In genomic region chr20:34532751-34533150, GRCh38 we compare ENCODE assay signal across 1 cellular context.
TF ChIP-seq lines count a peak whose summit lies in the region.

No MANE protein-coding gene starts in this region.

TF ChIP-seq in HepG2, 621 proteins besides CTCF, POLR2A, EP300 and RAD21:
- TF ChIP-seq CREBL2 (CRISPR knock-in tag; IDR thresholded peaks at IDR 0.05; ENCODE audit: borderline replicate concordance), result no peak
- no peak for TF ChIP-seq SPEN (CRISPR knock-in tag; IDR thresholded peaks at IDR 0.05; ENCODE audit: low read depth)
- TF ChIP-seq, protein P1, sequence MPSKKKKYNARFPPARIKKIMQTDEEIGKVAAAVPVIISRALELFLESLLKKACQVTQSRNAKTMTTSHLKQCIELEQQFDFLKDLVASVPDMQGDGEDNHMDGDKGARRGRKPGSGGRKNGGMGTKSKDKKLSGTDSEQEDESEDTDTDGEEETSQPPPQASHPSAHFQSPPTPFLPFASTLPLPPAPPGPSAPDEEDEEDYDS (CRISPR knock-in tag; IDR thresholded peaks at IDR 0.05), result no peak
- no peak for TF ChIP-seq ZNF30 (CRISPR knock-in tag; IDR thresholded peaks at IDR 0.05)
- no peak for TF ChIP-seq SP1 (IDR thresholded peaks at IDR 0.05)
- TF ChIP-seq SP1 (CRISPR knock-in tag; IDR thresholded peaks at IDR 0.05), result no peak
- no peak for TF ChIP-seq TAF15 (IDR thresholded peaks at IDR 0.05; ENCODE audit: low read depth, low read length, poor library complexity, severe bottlenecking)
- TF ChIP-seq MXD3 (CRISPR knock-in tag; IDR thresholded peaks at IDR 0.05), result no peak
- TF ChIP-seq, protein P2, sequence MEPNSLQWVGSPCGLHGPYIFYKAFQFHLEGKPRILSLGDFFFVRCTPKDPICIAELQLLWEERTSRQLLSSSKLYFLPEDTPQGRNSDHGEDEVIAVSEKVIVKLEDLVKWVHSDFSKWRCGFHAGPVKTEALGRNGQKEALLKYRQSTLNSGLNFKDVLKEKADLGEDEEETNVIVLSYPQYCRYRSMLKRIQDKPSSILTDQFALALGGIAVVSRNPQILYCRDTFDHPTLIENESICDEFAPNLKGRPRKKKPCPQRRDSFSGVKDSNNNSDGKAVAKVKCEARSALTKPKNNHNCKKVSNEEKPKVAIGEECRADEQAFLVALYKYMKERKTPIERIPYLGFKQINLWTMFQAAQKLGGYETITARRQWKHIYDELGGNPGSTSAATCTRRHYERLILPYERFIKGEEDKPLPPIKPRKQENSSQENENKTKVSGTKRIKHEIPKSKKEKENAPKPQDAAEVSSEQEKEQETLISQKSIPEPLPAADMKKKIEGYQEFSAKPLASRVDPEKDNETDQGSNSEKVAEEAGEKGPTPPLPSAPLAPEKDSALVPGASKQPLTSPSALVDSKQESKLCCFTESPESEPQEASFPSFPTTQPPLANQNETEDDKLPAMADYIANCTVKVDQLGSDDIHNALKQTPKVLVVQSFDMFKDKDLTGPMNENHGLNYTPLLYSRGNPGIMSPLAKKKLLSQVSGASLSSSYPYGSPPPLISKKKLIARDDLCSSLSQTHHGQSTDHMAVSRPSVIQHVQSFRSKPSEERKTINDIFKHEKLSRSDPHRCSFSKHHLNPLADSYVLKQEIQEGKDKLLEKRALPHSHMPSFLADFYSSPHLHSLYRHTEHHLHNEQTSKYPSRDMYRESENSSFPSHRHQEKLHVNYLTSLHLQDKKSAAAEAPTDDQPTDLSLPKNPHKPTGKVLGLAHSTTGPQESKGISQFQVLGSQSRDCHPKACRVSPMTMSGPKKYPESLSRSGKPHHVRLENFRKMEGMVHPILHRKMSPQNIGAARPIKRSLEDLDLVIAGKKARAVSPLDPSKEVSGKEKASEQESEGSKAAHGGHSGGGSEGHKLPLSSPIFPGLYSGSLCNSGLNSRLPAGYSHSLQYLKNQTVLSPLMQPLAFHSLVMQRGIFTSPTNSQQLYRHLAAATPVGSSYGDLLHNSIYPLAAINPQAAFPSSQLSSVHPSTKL (CRISPR knock-in tag; IDR thresholded peaks at IDR 0.05), result no peak
- TF ChIP-seq HNF4A (CRISPR knock-in tag; IDR thresholded peaks at IDR 0.05), result no peak
- TF ChIP-seq GPN1 (CRISPR knock-in tag; IDR thresholded peaks at IDR 0.05; ENCODE audit: borderline replicate concordance), result no peak
- no peak for TF ChIP-seq PBX2 (CRISPR knock-in tag; IDR thresholded peaks at IDR 0.05)
- TF ChIP-seq ZNF660 (CRISPR knock-in tag; IDR thresholded peaks at IDR 0.05; ENCODE audit: borderline replicate concordance, low read depth), result no peak
- TF ChIP-seq ZNF383 (CRISPR knock-in tag; IDR thresholded peaks at IDR 0.05; ENCODE audit: borderline replicate concordance), result no peak
- no peak for TF ChIP-seq CC2D1A (CRISPR knock-in tag; IDR thresholded peaks at IDR 0.05)
